ENCODE assay signal across 22 cellular contexts in genomic region chr17:63928172-63928666, GRCh38. TPM values are rescaled to one million over a fixed set of nuclear protein-coding genes. Genes with fewer than 3 reads are reported as not detected.
"Had no signal": no experiment of that assay in that cellular context is flagged by ENCODE, and none has a peak within 500 bp of the region (broad histone marks: within the 10 kb centered on the region; RNA-seq: fewer than 3 reads in every experiment).

No MANE protein-coding gene starts in this region.

- H3K27ac Mint-ChIP-seq: activated naive CD4-positive, alpha-beta T cell treated with anti-CD3 and anti-CD28 coated beads, Interleukin-2, amount 50 U/mL, for 24 hours; activated T-helper 17 cell treated with anti-CD3 and anti-CD28 coated beads, Interleukin-2, amount 50 U/mL, for 72 hours; endodermal cell; natural killer cell; T-cell had no signal

- H3K36me3 ChIP-seq: adrenal gland, gastrocnemius medialis, prostate gland, stomach, upper lobe of left lung had no signal

- FAIRE-seq: islet of Langerhans, small intestine had no signal

- H3K27me3 Mint-ChIP-seq: activated naive CD4-positive, alpha-beta T cell treated with anti-CD3 and anti-CD28 coated beads, Interleukin-2, amount 50 U/mL, for 24 hours; activated T-helper 17 cell treated with anti-CD3 and anti-CD28 coated beads, Interleukin-2, amount 50 U/mL, for 72 hours; T-cell had no signal

- H3K36me3 Mint-ChIP-seq: natural killer cell had no signal

- ATAC-seq: activated T-helper 17 cell treated with anti-CD3 and anti-CD28 coated beads, Interleukin-2, amount 50 U/mL, for 72 hours; gastrocnemius medialis; heart right ventricle; natural killer cell; right cardiac atrium; T-cell had no signal

- H3K9me3 ChIP-seq: adrenal gland, gastrocnemius medialis, heart right ventricle, prostate gland, stomach, testis, upper lobe of left lung had no signal

- H3K4me3 ChIP-seq: adrenal gland, gastrocnemius medialis, heart right ventricle, prostate gland, stomach, testis, upper lobe of left lung had no signal

- DNase-seq: activated CD4-positive, alpha-beta T cell treated with anti-CD3 and anti-CD28 coated beads, Interleukin-2, amount 50 U/mL, for 4 hours; activated CD4-positive, CD25-positive, alpha-beta regulatory T cell treated with anti-CD3 and anti-CD28 coated beads, Interleukin-2, amount 50 U/mL, for 72 hours; adrenal gland; endodermal cell; erythroblast; gastrocnemius medialis; heart right ventricle; mammary epithelial cell; natural killer cell; small intestine; stomach; T-cell; T-helper 9 cell; testis; upper lobe of left lung had no signal

- H3K27me3 ChIP-seq: adrenal gland, gastrocnemius medialis, heart right ventricle, stomach, testis, upper lobe of left lung had no signal

- H3K27ac ChIP-seq: adrenal gland, gastrocnemius medialis, heart right ventricle, prostate gland, stomach, testis, upper lobe of left lung had no signal

- H3K4me1 ChIP-seq: adrenal gland, prostate gland had no signal

- H3K4me1 Mint-ChIP-seq: endodermal cell had no signal

- H3K4me3 Mint-ChIP-seq: activated naive CD4-positive, alpha-beta T cell treated with anti-CD3 and anti-CD28 coated beads, Interleukin-2, amount 50 U/mL, for 24 hours; activated T-helper 17 cell treated with anti-CD3 and anti-CD28 coated beads, Interleukin-2, amount 50 U/mL, for 72 hours; endodermal cell; natural killer cell; T-cell had no signal

- H3K9me3 Mint-ChIP-seq: activated naive CD4-positive, alpha-beta T cell treated with anti-CD3 and anti-CD28 coated beads, Interleukin-2, amount 50 U/mL, for 24 hours; activated T-helper 17 cell treated with anti-CD3 and anti-CD28 coated beads, Interleukin-2, amount 50 U/mL, for 72 hours; endodermal cell; natural killer cell; T-cell had no signal

RNA-seq across cellular contexts. Expression of gene GH1, which starts 9.6 kb away (rescaled TPM):
- total RNA-seq: adrenal gland, dermis microvascular lymphatic vessel endothelial cell, endodermal cell, gastrocnemius medialis, heart right ventricle, mammary epithelial cell, mucosa of gallbladder, natural killer cell, prostate gland, right cardiac atrium, stomach, T-cell, upper lobe of left lung had no signal
- polyA plus RNA-seq: adrenal gland, heart right ventricle, mammary epithelial cell, right cardiac atrium, small intestine, stomach had no signal

RNA-seq across cellular contexts. Expression of gene CSHL1, which starts 17.2 kb away (rescaled TPM):
- total RNA-seq: adrenal gland, dermis microvascular lymphatic vessel endothelial cell, endodermal cell, gastrocnemius medialis, heart right ventricle, mammary epithelial cell, mucosa of gallbladder, natural killer cell, right cardiac atrium, stomach, T-cell, testis, upper lobe of left lung had no signal
- polyA plus RNA-seq: adrenal gland, heart right ventricle, mammary epithelial cell, right cardiac atrium, small intestine, stomach had no signal

RNA-seq across cellular contexts. Expression of gene CSH1, which starts 31.8 kb away (rescaled TPM):
- total RNA-seq: adrenal gland, dermis microvascular lymphatic vessel endothelial cell, gastrocnemius medialis, heart right ventricle, mammary epithelial cell, mucosa of gallbladder, natural killer cell, prostate gland, right cardiac atrium, stomach, T-cell, upper lobe of left lung had no signal
- polyA plus RNA-seq: adrenal gland, heart right ventricle, mammary epithelial cell, right cardiac atrium, small intestine, stomach had no signal

RNA-seq across cellular contexts. Expression of gene SCN4A, which starts 44.5 kb away (rescaled TPM):
- total RNA-seq: mammary epithelial cell had no signal
